Comparison of ENCODE assay signal across 8 cellular contexts in genomic region chr1:154935749-154936415, GRCh38. TPM values are rescaled to one million over a fixed set of nuclear protein-coding genes. Genes with fewer than 3 reads are reported as not detected.
A peak's percentile ranks its signal among the peaks of the same experiment; 100 is the strongest.
DNase-seq lines count a peak whose midpoint lies in the region; ATAC-seq and TF ChIP-seq lines count a peak whose summit lies in the region.

No MANE protein-coding gene starts in this region.

- peak overlapping the region; percentile 100 for H3K27ac ChIP-seq in caudate nucleus (ENCODE audit: low read depth, low read length)
- H3K27ac ChIP-seq in muscle layer of duodenum (ENCODE audit: low read length) = peak overlapping the region; percentile 95

- no peak for ATAC-seq in GM21619 (IDR thresholded peaks at IDR 0.05; ENCODE audit: unreplicated experiment)

- H3K4me1 ChIP-seq in muscle layer of duodenum (ENCODE audit: control insufficient read depth in 1 of 2, insufficient read depth in 2 of 2, low read length in 2 of 2) = peaks cover 0 to 9% of the 10 kb centered on the region in 2 donors

- H3K4me3 ChIP-seq in AG10803 (ENCODE audit: low read length) (peak overlapping the region; percentile 99), muscle layer of duodenum (ENCODE audit: low read depth in 1 of 2, low read length in 2 of 2) (peak overlapping the region; percentile 64 to 83)
- peak overlapping the region; percentile 88 for H3K4me3 ChIP-seq in Jurkat, Clone E6-1 (ENCODE audit: low read length)

- DNase-seq in AG10803 (ENCODE audit: low read depth) (no peak), caudate nucleus (lab: John Stamatoyannopoulos, UW) (no peak), NCI-H1417 treated with DMSO at 0.1 percent for 48 hours (lab: John Stamatoyannopoulos, UW) (no peak), NCI-H446 (lab: John Stamatoyannopoulos, UW) (no peak), NOMO-1 (lab: John Stamatoyannopoulos, UW; ENCODE audit: unreplicated experiment in 2 of 2) (no peak)
- DNase-seq in Jurkat, Clone E6-1 (ENCODE audit: low read depth, low spot score) = no peak

- H3K36me3 ChIP-seq in muscle layer of duodenum (ENCODE audit: control insufficient read depth in 1 of 2, insufficient read depth in 2 of 2, low read length in 2 of 2) = peaks cover 0 to 19% of the 10 kb centered on the region in 2 donors

- no peaks in the 10 kb centered on the region for H3K9me3 ChIP-seq in muscle layer of duodenum (ENCODE audit: control insufficient read depth in 1 of 2, low read length in 2 of 2)

- no peaks in the 10 kb centered on the region for H3K27me3 ChIP-seq in muscle layer of duodenum (ENCODE audit: low read depth, low read length)

- TF ChIP-seq CTCF in AG10803 (conservative IDR thresholded peaks at IDR 0.05; ENCODE audit: low read length) = no peak

RNA-seq across cellular contexts. Expression of gene PMVK, which starts 0.6 kb away (rescaled TPM):
- 73.2 TPM for polyA plus RNA-seq in Jurkat, Clone E6-1 (2012; ENCODE audit: insufficient read depth, insufficient read length)

RNA-seq across cellular contexts. Expression of gene PBXIP1, which starts 20.0 kb away (rescaled TPM):
- 24.7 TPM for polyA plus RNA-seq in Jurkat, Clone E6-1 (2012; ENCODE audit: insufficient read depth, insufficient read length)

RNA-seq across cellular contexts. Expression of gene PYGO2, which starts 25.7 kb away (rescaled TPM):
- polyA plus RNA-seq in Jurkat, Clone E6-1 (2012; ENCODE audit: insufficient read depth, insufficient read length) = 38.0 TPM

RNA-seq across cellular contexts. Expression of gene SHC1, which starts 34.7 kb away (rescaled TPM):
- polyA plus RNA-seq in Jurkat, Clone E6-1 (2012; ENCODE audit: insufficient read depth, insufficient read length) = 40.0 TPM

RNA-seq across cellular contexts. Expression of gene CKS1B, which starts 38.6 kb away (rescaled TPM):
- 355 TPM for polyA plus RNA-seq in Jurkat, Clone E6-1 (2012; ENCODE audit: insufficient read depth, insufficient read length)
